In genomic region chr6:155224031-155224451, GRCh38 we compare ENCODE assay signal across 9 cellular contexts. TPM values are rescaled to one million over a fixed set of nuclear protein-coding genes. Genes with fewer than 3 reads are reported as not detected.
A peak's percentile ranks its signal among the peaks of the same experiment; 100 is the strongest.
DNase-seq lines count a peak whose midpoint lies in the region; ATAC-seq and TF ChIP-seq lines count a peak whose summit lies in the region.
"Had no signal": no experiment of that assay in that cellular context is flagged by ENCODE, and none has a peak within 500 bp of the region (broad histone marks: within the 10 kb centered on the region; RNA-seq: fewer than 3 reads in every experiment).

No MANE protein-coding gene starts in this region.

- no peaks in the 10 kb centered on the region for H3K36me3 ChIP-seq in lung (ENCODE audit: control insufficient read depth in 2 of 2, insufficient read depth in 2 of 2, low read length in 2 of 2)

- no peaks in the 10 kb centered on the region for H3K27me3 ChIP-seq in HL-60 (ENCODE audit: insufficient read depth, poor library complexity, severe bottlenecking)
- no peaks in the 10 kb centered on the region for H3K27me3 ChIP-seq in lung (ENCODE audit: control insufficient read depth, insufficient read depth)

- H3K27ac ChIP-seq in HL-60 (replicated peaks) (peak overlapping the region; percentile 69), lung (ENCODE audit: low read depth in 1 of 2, low read length in 1 of 2) (no peak overlapping the region)

- ATAC-seq in GM21447 (IDR thresholded peaks at IDR 0.05; ENCODE audit: unreplicated experiment): peak; percentile 95
- peak; percentile 42 for ATAC-seq in lung (ENCODE audit: insufficient read depth, low FRiP score)
- no peak for ATAC-seq in left colon

- H3K4me3 ChIP-seq in HL-60 (replicated peaks; ENCODE audit: insufficient read depth, low read length) (0 out of 2 replicates have a peak overlapping the region, but pooled peaks have one; percentile 5), lung (no peak overlapping the region)

- intact Hi-C loops in left colon (cut with DNase I, micrococcal nuclease): no loop called here

- H3K9me3 ChIP-seq in lung (ENCODE audit: control insufficient read depth in 2 of 2, insufficient read depth in 1 of 2, low read length in 1 of 2): peaks cover 0 to 2% of the 10 kb centered on the region in 2 donors

- WGBS in lung, 2 donors: 51 to 73% methylated on average over 4 of the region's 4 CpGs

- DNase-seq in EH (ENCODE audit: low read depth) (peak; percentile 83), HL-60 (ENCODE audit: low read depth in 1 of 2, low spot score in 1 of 2) (peak; percentile 24 to 78), lung (ENCODE audit: low spot score) (no peak), left colon (no peak), DMS114 treated with DMSO at 0.1 percent for 48 hours (lab: John Stamatoyannopoulos, UW; ENCODE audit: unreplicated experiment) (no peak)
- peak; percentile 63 to 64 for DNase-seq in activated T-cell treated with anti-CD3 and anti-CD28 coated beads, Interleukin-2, amount 50 U/mL, for 48 hours
- DNase-seq in central memory CD4-positive, alpha-beta T cell: no peak

- TF ChIP-seq CTCF in HL-60 (IDR thresholded peaks at IDR 0.05; ENCODE audit: insufficient read depth, low read length) (no peak), lung (IDR thresholded peaks at IDR 0.05; ENCODE audit: control extremely low read depth, extremely low read depth) (no peak)

- no peaks in the 10 kb centered on the region for H3K4me1 ChIP-seq in lung (ENCODE audit: control insufficient read depth in 2 of 2, insufficient read depth in 2 of 2, low read length in 2 of 2)

RNA-seq across cellular contexts. Expression of gene CLDN20, which starts 39.8 kb away (rescaled TPM):
- not detected for total RNA-seq in lung
- not detected for polyA plus RNA-seq in lung
- total RNA-seq in left colon: not detected
- polyA plus RNA-seq: neural cell had no signal

Comparison
In these comparisons a context has a peak if more than half of its experiments do, and no peak if none do; other contexts are left out.
1. DNase-seq: peak in EH (single experiment), HL-60 (2 of 2) and activated T-cell treated with anti-CD3 and anti-CD28 coated beads, Interleukin-2, amount 50 U/mL, for 48 hours (2 of 2); none in lung (single experiment), left colon (0 of 2), DMS114 treated with DMSO at 0.1 percent for 48 hours (single experiment) and central memory CD4-positive, alpha-beta T cell (single experiment).